ENCODE assay signal across 15 cellular contexts in genomic region chr1:29532741-29533140, GRCh38.
A peak's percentile ranks its signal among the peaks of the same experiment; 100 is the strongest.
DNase-seq lines count a peak whose midpoint lies in the region; ATAC-seq and TF ChIP-seq lines count a peak whose summit lies in the region.
"Had no signal": no experiment of that assay in that cellular context is flagged by ENCODE, and none has a peak within 500 bp of the region (broad histone marks: within the 10 kb centered on the region; RNA-seq: fewer than 3 reads in every experiment).

No MANE protein-coding gene starts in this region.

- no peak overlapping the region for H3K9ac ChIP-seq in colonic mucosa (ENCODE audit: low read depth in 2 of 2, low read length in 2 of 2)
- H3K9ac ChIP-seq: BLaER1 treated with 17β-estradiol and CSF1 and Interleukin-3, amounts not matched to agents 10 nM and 100 nM had no signal

- H3K9me3 ChIP-seq in hepatocyte (ENCODE audit: low read depth) (peaks cover 8% of the 10 kb centered on the region), colonic mucosa (no peaks in the 10 kb centered on the region)

- peaks cover 30% of the 10 kb centered on the region for H3K9me3 Mint-ChIP-seq in chondrocyte (ENCODE audit: low read depth)

- no peak overlapping the region for H3K4me2 ChIP-seq in hepatocyte
- H3K4me2 ChIP-seq: BLaER1 treated with 17β-estradiol and CSF1 and Interleukin-3, amounts not matched to agents 10 nM and 100 nM; GM23338; PC-9 had no signal

- no peak overlapping the region for H2AFZ ChIP-seq in hepatocyte
- H2AFZ ChIP-seq: GM23338, PC-9 had no signal

- no peaks in the 10 kb centered on the region for H3K79me2 ChIP-seq in hepatocyte

- H3K4me3 ChIP-seq in LNCaP clone FGC (ENCODE audit: low read depth, low read length) (no peak overlapping the region), hepatocyte (no peak overlapping the region), colonic mucosa (no peak overlapping the region)
- H3K4me3 ChIP-seq: BLaER1 treated with 17β-estradiol and CSF1 and Interleukin-3, amounts not matched to agents 10 nM and 100 nM; GM23338; PC-9 had no signal

- H3K27me3 ChIP-seq in hepatocyte (peaks cover 3% of the 10 kb centered on the region), colonic mucosa (no peaks in the 10 kb centered on the region)

- H3K27me3 Mint-ChIP-seq in chondrocyte (ENCODE audit: low read depth): peaks cover 1% of the 10 kb centered on the region

- no peak for TF ChIP-seq CTCF in LNCaP clone FGC (IDR thresholded peaks at IDR 0.05; ENCODE audit: control insufficient read depth, extremely low read depth, insufficient read depth)
- no peak for TF ChIP-seq CTCF in chondrocyte (IDR thresholded peaks at IDR 0.05)
- no peak for TF ChIP-seq CTCF in hepatocyte (IDR thresholded peaks at IDR 0.05; ENCODE audit: poor library complexity)
- TF ChIP-seq CTCF in colonic mucosa (IDR thresholded peaks at IDR 0.05): no peak

- ATAC-seq in sciatic nerve (no peak), GM21423 (IDR thresholded peaks at IDR 0.05; ENCODE audit: unreplicated experiment) (no peak)
- ATAC-seq: GM23338 had no signal

- H3K27ac Mint-ChIP-seq in chondrocyte (ENCODE audit: unreplicated experiment): no peak overlapping the region
- H3K27ac Mint-ChIP-seq: GM23338 had no signal

- H3K4me3 Mint-ChIP-seq in chondrocyte (ENCODE audit: unreplicated experiment): no peak overlapping the region
- H3K4me3 Mint-ChIP-seq: GM23338 had no signal

- H3K36me3 ChIP-seq in hepatocyte (replicated peaks; ENCODE audit: insufficient read depth, low read depth) (no peaks in the 10 kb centered on the region), colonic mucosa (no peaks in the 10 kb centered on the region)
- H3K36me3 ChIP-seq: BLaER1 treated with 17β-estradiol and CSF1 and Interleukin-3, amounts not matched to agents 10 nM and 100 nM had no signal

- H3K27ac ChIP-seq in hepatocyte: no peak overlapping the region
- no peak overlapping the region for H3K27ac ChIP-seq in colonic mucosa
- H3K27ac ChIP-seq: BLaER1 treated with 17β-estradiol and CSF1 and Interleukin-3, amounts not matched to agents 10 nM and 100 nM; PC-9 had no signal

- no peaks in the 10 kb centered on the region for H3K9me2 ChIP-seq in hepatocyte (replicated peaks; ENCODE audit: insufficient read depth)

- H3K4me1 Mint-ChIP-seq in chondrocyte (ENCODE audit: low read depth): no peaks in the 10 kb centered on the region
- H3K4me1 Mint-ChIP-seq: GM23338 had no signal

- intact Hi-C loops in sciatic nerve (cut with DNase I) (no loop called here), colonic mucosa (cut with DNase I) (no loop called here)

- H3K4me1 ChIP-seq in hepatocyte (ENCODE audit: insufficient read depth): no peaks in the 10 kb centered on the region
- no peaks in the 10 kb centered on the region for H3K4me1 ChIP-seq in colonic mucosa

- H4K20me1 ChIP-seq in hepatocyte (ENCODE audit: insufficient read depth, poor library complexity, severe bottlenecking): no peaks in the 10 kb centered on the region
- H4K20me1 ChIP-seq: BLaER1 treated with 17β-estradiol and CSF1 and Interleukin-3, amounts not matched to agents 10 nM and 100 nM had no signal

- WGBS in hepatocyte (ENCODE audit: low lambda C conversion rate, missing lambda C conversion rate): 96% methylated on average over 1 of the region's 1 CpG

- H3K36me3 Mint-ChIP-seq in chondrocyte (ENCODE audit: low read depth): no peaks in the 10 kb centered on the region

- peak; percentile 13 for DNase-seq in LNCaP clone FGC (ENCODE audit: low read depth)
- peak; percentile 2 for DNase-seq in chondrocyte (ENCODE audit: low spot score)
- peak; percentile 27 for DNase-seq in hepatocyte (ENCODE audit: low spot score)
- DNase-seq in sciatic nerve (ENCODE audit: low spot score): peak; percentile 6
- DNase-seq in colonic mucosa: no peak
- no peak for DNase-seq in AG20443 (ENCODE audit: low spot score)
- DNase-seq in NCI-H1436 (lab: John Stamatoyannopoulos, UW): no peak
- DNase-seq: DMS79 treated with DMSO at 0.1 percent for 48 hours, NCI-H146, NCI-H2081 treated with DMSO at 0.1 percent for 48 hours, NCI-H510A treated with DMSO at 0.1 percent for 48 hours, PC-9 had no signal

Comparison
In these comparisons a context has a peak if more than half of its experiments do, and no peak if none do; other contexts are left out.
1. DNase-seq: peak in LNCaP clone FGC (single experiment), chondrocyte (single experiment), hepatocyte (single experiment) and sciatic nerve (single experiment); none in colonic mucosa (single experiment), AG20443 (single experiment) and NCI-H1436 (single experiment).